In genomic region chr22:17269607-17270261, GRCh38 we compare ENCODE assay signal across 19 cellular contexts. TPM values are rescaled to one million over a fixed set of nuclear protein-coding genes. Genes with fewer than 3 reads are reported as not detected.
DNase-seq lines count a peak whose midpoint lies in the region; ATAC-seq, FAIRE-seq and TF ChIP-seq lines count a peak whose summit lies in the region.
"Had no signal": no experiment of that assay in that cellular context is flagged by ENCODE, and none has a peak within 500 bp of the region (broad histone marks: within the 10 kb centered on the region; RNA-seq: fewer than 3 reads in every experiment).

No MANE protein-coding gene starts in this region.

- H2BK12ac ChIP-seq in H1 (ENCODE audit: low read depth, low read length): peak overlapping the region; percentile 99

- peaks cover 26 to 61% (median 43%) of the 10 kb centered on the region in 4 experiments for H3K4me1 ChIP-seq in H1 (replicated peaks in 1 of 4; ENCODE audit: control insufficient read depth in 3 of 4, insufficient read depth in 4 of 4, low read length in 3 of 4)
- H3K4me1 ChIP-seq in osteoblast (ENCODE audit: insufficient read depth, low read length): no peaks in the 10 kb centered on the region
- no peaks in the 10 kb centered on the region for H3K4me1 ChIP-seq in pancreas
- peaks cover 0 to 9% of the 10 kb centered on the region in 2 donors for H3K4me1 ChIP-seq in right atrium auricular region
- H3K4me1 ChIP-seq: uterus had no signal

- H2BK5ac ChIP-seq in H1 (ENCODE audit: low read depth, low read length): peak overlapping the region; percentile 93; the same call in 1 of the 2 replicates

- H3K14ac ChIP-seq in H1 (ENCODE audit: insufficient read length): no peak overlapping the region

- no peaks in the 10 kb centered on the region; the same call in none of the 2 replicates for H3K23me2 ChIP-seq in H1 (ENCODE audit: low read depth, low read length)

- H3K4me2 ChIP-seq in H1 (ENCODE audit: insufficient read depth in 1 of 2, low read depth in 2 of 2, low read length in 2 of 2) (no peak overlapping the region), osteoblast (ENCODE audit: insufficient read depth, low read length) (no peak overlapping the region)

- POLR2A ChIA-PET in H1 (lab: Charles Lee; ENCODE audit: partially characterized antibody): interaction anchor here (0.6 to 2.5 kb wide), 10 partner anchors 8 to 359 kb away, joined by 3 to 6 read pairs (median 3); partner anchors contain the start of genes ATP6V1E1 and CECR2

- DNase-seq in D341Med (ENCODE audit: low spot score) (peak; percentile 12), NCI-H2171 (lab: John Stamatoyannopoulos, UW) (peak; percentile 66), H1 (ENCODE audit: low read depth in 1 of 2, low spot score in 2 of 2) (no peak), osteoblast (ENCODE audit: insufficient read length, low spot score, missing footprints) (peak; percentile 35), pancreas (no peak), right atrium auricular region (ENCODE audit: low spot score) (no peak)
- no peak for DNase-seq in activated CD8-positive, alpha-beta memory T cell treated with anti-CD3 and anti-CD28 coated beads, Interleukin-2, amount 50 U/mL, for 4 hours
- DNase-seq: activated CD4-positive, alpha-beta T cell treated with anti-CD3 and anti-CD28 coated beads, Interleukin-2, amount 50 U/mL, for 4 hours; body of pancreas; IMR-90; MM.1S; NCI-H187 treated with DMSO at 0.1 percent for 48 hours; right cardiac atrium; RPMI8226 had no signal

- ATAC-seq in pancreas (no peak), HG03521 (IDR thresholded peaks at IDR 0.05; ENCODE audit: unreplicated experiment) (no peak)
- ATAC-seq: activated naive CD4-positive, alpha-beta T cell treated with anti-CD3 and anti-CD28 coated beads, Interleukin-2, amount 50 U/mL, for 72 hours; body of pancreas; heart left ventricle; right cardiac atrium had no signal

- peak overlapping the region; percentile 68 for H3K18ac ChIP-seq in H1 (ENCODE audit: extremely low read depth, low read length)

- H4K20me1 ChIP-seq in H1 (replicated peaks in 1 of 2; ENCODE audit: control insufficient read depth in 1 of 2, insufficient read depth in 2 of 2, low read length in 2 of 2) (no peaks in the 10 kb centered on the region), osteoblast (ENCODE audit: insufficient read depth, low read length) (no peaks in the 10 kb centered on the region)

- H3K9me3 ChIP-seq in H1 (ENCODE audit: insufficient read depth in 2 of 2, low read depth in 1 of 2, low read length in 1 of 2) (no peaks in the 10 kb centered on the region), osteoblast (ENCODE audit: low read depth, low read length) (no peaks in the 10 kb centered on the region), pancreas (no peaks in the 10 kb centered on the region), right atrium auricular region (no peaks in the 10 kb centered on the region)
- H3K9me3 ChIP-seq: body of pancreas, heart left ventricle, uterus had no signal

- FAIRE-seq in H1 (lab: Jason Lieb, UNC): no peak
- no peak for FAIRE-seq in pancreas (lab: Jason Lieb, UNC)
- FAIRE-seq: TTC549 had no signal

- peak overlapping the region; percentile 96 for H2BK15ac ChIP-seq in H1 (ENCODE audit: low read length)

- no peaks in the 10 kb centered on the region for H3K79me1 ChIP-seq in H1 (ENCODE audit: low read depth, low read length)

- H3K27me3 ChIP-seq in H1 (replicated peaks in 1 of 4; ENCODE audit: control insufficient read depth in 3 of 4, extremely low read depth in 1 of 4, insufficient read depth in 3 of 4, low read length in 3 of 4) (no peaks in the 10 kb centered on the region), osteoblast (ENCODE audit: insufficient read depth, low read length) (no peaks in the 10 kb centered on the region), pancreas (no peaks in the 10 kb centered on the region), right atrium auricular region (no peaks in the 10 kb centered on the region)
- H3K27me3 ChIP-seq: body of pancreas, uterus had no signal

- H3K9ac ChIP-seq in H1 (replicated peaks in 1 of 4; ENCODE audit: extremely low read depth in 1 of 4, low read depth in 3 of 4, low read length in 3 of 4): no peak overlapping the region; a peak in 2 of 7 replicates

- CTCF ChIA-PET in H1 (lab: Charles Lee; ENCODE audit: partially characterized antibody): interaction anchor here (0.6 to 5.7 kb wide), 25 partner anchors 9 to 232 kb away, joined by 3 to 24 read pairs (median 4); no protein-coding TSS in a partner anchor

- H3K4me3 ChIP-seq in H1 (ENCODE audit: extremely low read depth in 1 of 4, insufficient read depth in 2 of 4, low read depth in 3 of 4, low read length in 4 of 4): no peak overlapping the region
- H3K4me3 ChIP-seq in osteoblast (ENCODE audit: insufficient read depth, low read length): no peak overlapping the region
- H3K4me3 ChIP-seq in pancreas: no peak overlapping the region
- no peak overlapping the region for H3K4me3 ChIP-seq in right atrium auricular region
- H3K4me3 ChIP-seq: body of pancreas, heart left ventricle, uterus had no signal

- peak overlapping the region; percentile 88 for H4K91ac ChIP-seq in H1 (replicated peaks; ENCODE audit: insufficient read length, low read length)

- H4K8ac ChIP-seq in H1 (ENCODE audit: extremely low read depth, insufficient read depth, low read length): peak overlapping the region; percentile 28; the same call in 1 of the 2 replicates

- peak overlapping the region; percentile 91 for H2BK20ac ChIP-seq in H1 (ENCODE audit: low read length)

- H3K4ac ChIP-seq in H1 (replicated peaks; ENCODE audit: insufficient read length, low read depth, low read length): no peak overlapping the region

- intact Hi-C loops in pancreas (cut with DNase I): loop anchor here in 1 of 3 donors (10.0 kb wide), 1 partner anchor 95 kb away; the partner anchor contains the start of gene CECR2

- H2AK5ac ChIP-seq in H1 (ENCODE audit: low read depth, low read length): peak overlapping the region; percentile 30; the same call in 1 of the 2 replicates

- WGBS in H1 (ENCODE audit: extremely low coverage in 1 of 2, insufficient coverage in 1 of 2, insufficient read length in 1 of 2, insufficient replicate concordance in 2 of 2, low coverage in 1 of 2, low lambda C conversion rate in 2 of 2, missing lambda C conversion rate in 1 of 2), 2 experiments: 87% methylated on average over 13 of the region's 14 CpGs; no CpG with 5 or more reads in 1 of the 2 experiments
- WGBS in pancreas, 2 donors: 62 to 64% methylated on average over 14 of the region's 14 CpGs

- no peak for TF ChIP-seq CTCF in H1 (IDR thresholded peaks at IDR 0.05; ENCODE audit: control extremely low read depth in 1 of 3, insufficient read depth in 1 of 3, low read depth in 1 of 3, low read length in 3 of 3)
- no peak for TF ChIP-seq CTCF in osteoblast (IDR thresholded peaks at IDR 0.05; ENCODE audit: extremely low read depth, low read depth, low read length)
- no peak for TF ChIP-seq CTCF in pancreas (IDR thresholded peaks at IDR 0.05)
- no peak for TF ChIP-seq CTCF in right atrium auricular region (IDR thresholded peaks at IDR 0.05)

- H3K79me2 ChIP-seq in H1 (ENCODE audit: control insufficient read depth in 1 of 2, insufficient read depth in 2 of 2, low read length in 2 of 2) (no peaks in the 10 kb centered on the region), osteoblast (ENCODE audit: insufficient read depth, low read length) (no peaks in the 10 kb centered on the region)

- H3K27ac ChIP-seq in H1 (ENCODE audit: low read depth, low read length) (no peak overlapping the region), osteoblast (ENCODE audit: low read depth, low read length) (no peak overlapping the region), pancreas (no peak overlapping the region), right atrium auricular region (no peak overlapping the region)
- H3K27ac ChIP-seq: body of pancreas, heart left ventricle, uterus had no signal

- H2AFZ ChIP-seq in H1 (ENCODE audit: low read length) (no peak overlapping the region), osteoblast (ENCODE audit: low read length) (no peak overlapping the region)

- no peak for TF ChIP-seq EP300 in H1 (IDR thresholded peaks at IDR 0.05; ENCODE audit: borderline replicate concordance in 1 of 2, low read depth in 2 of 2, low read length in 2 of 2)

- TF ChIP-seq POLR2A in H1 (IDR thresholded peaks at IDR 0.05; ENCODE audit: control extremely low read depth in 1 of 2, low read depth in 2 of 2, low read length in 2 of 2): no peak

- H2BK120ac ChIP-seq in H1 (replicated peaks; ENCODE audit: low read depth, low read length): peak overlapping the region; percentile 39

- H3K36me3 ChIP-seq in H1 (ENCODE audit: control insufficient read depth in 2 of 4, insufficient read depth in 4 of 4, low read length in 3 of 4): no peaks in the 10 kb centered on the region
- no peaks in the 10 kb centered on the region for H3K36me3 ChIP-seq in osteoblast (ENCODE audit: insufficient read depth, low read length)
- no peaks in the 10 kb centered on the region for H3K36me3 ChIP-seq in pancreas
- no peaks in the 10 kb centered on the region for H3K36me3 ChIP-seq in right atrium auricular region
- H3K36me3 ChIP-seq: heart left ventricle, uterus had no signal

- no peak for TF ChIP-seq RAD21 in H1 (IDR thresholded peaks at IDR 0.05 in 1 of 2, conservative IDR thresholded peaks at IDR 0.05 in 1 of 2; ENCODE audit: low read depth in 2 of 2, low read length in 2 of 2)

- H4K5ac ChIP-seq in H1 (ENCODE audit: insufficient read length, low read depth, low read length): peak overlapping the region; percentile 8

- H3K56ac ChIP-seq in H1 (replicated peaks; ENCODE audit: insufficient read length, low read depth, low read length): no peak overlapping the region

- H3K23ac ChIP-seq in H1 (ENCODE audit: insufficient read length): no peak overlapping the region

TF ChIP-seq in H1, 55 proteins besides CTCF, POLR2A, EP300 and RAD21 (continues in another document):
- no peak for TF ChIP-seq MAX (IDR thresholded peaks at IDR 0.05)
- TF ChIP-seq SRF (IDR thresholded peaks at IDR 0.05; ENCODE audit: low read depth, low read length): no peak
- TF ChIP-seq SP1 (IDR thresholded peaks at IDR 0.05; ENCODE audit: low read depth, low read length): no peak

RNA-seq across cellular contexts. Expression of gene ADA2, which starts 50.5 kb away (rescaled TPM):
- 31.5 and 35.6 TPM in 2 replicates for total RNA-seq in H1 (2021; fragmentation: NEBNext Ultra II Directional; extraction: Animal tissue kit (Norgen Biotek cat#: 25700))
- polyA plus RNA-seq in H1 (2011; rRNA removed) (42.2 and 47.9 TPM in 2 replicates), pancreas (10 to 100 TPM in 1 of 2 donors, 1 to 10 TPM in 1; 6.9 to 28.1 TPM)
- polyA plus RNA-seq in H1 (2011; cell fraction: cytosol; rRNA removed): 21.6 TPM
- 29.1 TPM for polyA plus RNA-seq in H1 (2011; cell fraction: nucleus; rRNA removed)
- polyA plus RNA-seq in H1 (2012, experiment 1 of 2): 26.6 to 35.8 TPM (median 31.6 TPM) in 4 replicates
- polyA plus RNA-seq in H1 (2012, experiment 2 of 2): 26.0 TPM
- polyA plus RNA-seq in H1 (2013, experiment 1 of 2): 23.4 TPM
- 23.6 TPM for polyA plus RNA-seq in H1 (2013, experiment 2 of 2)
- 27.1 and 28.3 TPM in 2 replicates for polyA minus RNA-seq in H1 (2011; rRNA and poly(A)+ RNA removed)
- 15.7 TPM for polyA minus RNA-seq in H1 (2011; cell fraction: cytosol; rRNA and poly(A)+ RNA removed)
- polyA minus RNA-seq in H1 (2011; cell fraction: nucleus; rRNA and poly(A)+ RNA removed): 14.6 TPM
- total RNA-seq in osteoblast (0.29 and 2.2 TPM in 2 replicates), pancreas (10 to 100 TPM in 2 of 6 donors, 1 to 10 TPM in 4; 1.5 to 23.8 (median 7.4) TPM), right atrium auricular region (10 to 100 TPM in 1 of 2 donors, 1 to 10 TPM in 1; 8.6 to 19.9 TPM)

Comparison
In these comparisons a context has a peak if more than half of its experiments do, and no peak if none do; other contexts are left out.
1. DNase-seq: peak in D341Med (single experiment), NCI-H2171 (single experiment) and osteoblast (single experiment); none in H1 (0 of 2), pancreas (0 of 6), right atrium auricular region (single experiment) and activated CD8-positive, alpha-beta memory T cell treated with anti-CD3 and anti-CD28 coated beads, Interleukin-2, amount 50 U/mL, for 4 hours (single experiment).